In the genomic region with DNA sequence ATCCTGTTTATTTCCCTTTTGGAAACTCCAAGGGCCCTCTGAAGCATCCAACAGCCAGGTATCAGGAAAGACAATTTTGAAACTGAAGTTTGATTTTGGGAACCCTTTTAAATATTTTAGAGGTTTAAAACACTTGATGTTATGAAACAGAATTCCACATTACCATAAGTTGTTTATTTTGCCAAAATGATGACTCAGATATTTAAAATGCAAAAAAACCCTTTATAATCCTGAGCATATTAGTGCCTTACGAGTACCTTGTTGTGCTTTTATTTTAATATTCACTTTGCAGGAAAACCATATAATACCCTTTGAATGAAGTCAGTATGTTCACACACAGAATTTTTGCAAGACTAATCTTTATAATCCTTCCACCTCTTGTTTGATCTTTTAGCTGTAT, we compare ENCODE assay signal across 11 cellular contexts.
"Had no signal": no experiment of that assay in that cellular context is flagged by ENCODE, and none has a peak within 500 bp of the region (broad histone marks: within the 10 kb centered on the region; RNA-seq: fewer than 3 reads in every experiment).

No MANE protein-coding gene starts in this region.

- H2AFZ ChIP-seq: GM23248 had no signal

- ATAC-seq: GM23338, HCT116 had no signal

- DNase-seq: GM23248, GOT3, H7, H9, HCEC 1CT, HFFc6 had no signal

- H3K4me3 Mint-ChIP-seq: GM23338, H9, HFFc6 had no signal

- H3K9me3 ChIP-seq: HAP-1 had no signal

- H3K36me3 ChIP-seq: HAP-1 had no signal

- H3K27ac Mint-ChIP-seq: GM23338, H9, HFFc6 had no signal

- H3K9ac ChIP-seq: GM23248 had no signal

- H3K4me2 ChIP-seq: GM23338 had no signal

- FAIRE-seq: H1, H54 had no signal

- H3K27ac ChIP-seq: GM23248 had no signal

- H3K4me1 Mint-ChIP-seq: GM23338, H9 had no signal

- H3K4me1 ChIP-seq: HAP-1 had no signal

- H3K4me3 ChIP-seq: GM23248, GM23338, HAP-1 had no signal
